ENCODE assay signal across 25 cellular contexts in genomic region chr5:114152656-114153360, GRCh38.
DNase-seq lines count a peak whose midpoint lies in the region; ATAC-seq lines count a peak whose summit lies in the region.
"Had no signal": no experiment of that assay in that cellular context is flagged by ENCODE, and none has a peak within 500 bp of the region (broad histone marks: within the 10 kb centered on the region; RNA-seq: fewer than 3 reads in every experiment).

No MANE protein-coding gene starts in this region.

- DNase-seq in Daoy (ENCODE audit: low read depth): peak; percentile 15
- DNase-seq in HS-5 (ENCODE audit: low read depth): peak; percentile 3
- peak; percentile 23 for DNase-seq in RPMI7951 (ENCODE audit: low read depth)
- DNase-seq in left kidney (ENCODE audit: low read depth, low spot score): peak; percentile 7
- DNase-seq in ureter (ENCODE audit: low spot score): no peak
- DNase-seq: 8988T, DMS153, GF-D8, H9, Kasumi-1, MV-4-11, NCI-H1105, NCI-H1436 treated with DMSO at 0.1 percent for 48 hours, NCI-H187 treated with DMSO at 0.1 percent for 48 hours, NCI-H446 treated with DMSO at 0.1 percent for 48 hours, NCI-H526, NCI-H82, PC-9, Right ventricle myocardium superior, RPMI8226 had no signal

- ATAC-seq in HG03342 (IDR thresholded peaks at IDR 0.05; ENCODE audit: unreplicated experiment) (no peak), HG03565 (IDR thresholded peaks at IDR 0.05; ENCODE audit: unreplicated experiment) (no peak), HG03521 (IDR thresholded peaks at IDR 0.05; ENCODE audit: unreplicated experiment) (no peak)
- ATAC-seq: GM23338, K562 had no signal
